In genomic region chr19:8257052-8257443, GRCh38 we compare ENCODE assay signal across 32 cellular contexts. TPM values are rescaled to one million over a fixed set of nuclear protein-coding genes. Genes with fewer than 3 reads are reported as not detected.
DNase-seq lines count a peak whose midpoint lies in the region; ATAC-seq and TF ChIP-seq lines count a peak whose summit lies in the region.
"Had no signal": no experiment of that assay in that cellular context is flagged by ENCODE, and none has a peak within 500 bp of the region (broad histone marks: within the 10 kb centered on the region; RNA-seq: fewer than 3 reads in every experiment).

No MANE protein-coding gene starts in this region.

- H3K36me3 Mint-ChIP-seq in T-cell = peaks cover 23% of the 10 kb centered on the region
- H3K36me3 Mint-ChIP-seq: activated naive CD8-positive, alpha-beta T cell treated with anti-CD3 and anti-CD28 coated beads for 36 hours had no signal

- H3K4me3 Mint-ChIP-seq in T-cell = no peak overlapping the region
- H3K4me3 Mint-ChIP-seq: activated CD8-positive, alpha-beta T cell treated with anti-CD3 and anti-CD28 coated beads, Interleukin-2, amount 10 ng/mL, durations not matched to agents 7 days and 5 days; activated naive CD8-positive, alpha-beta T cell treated with anti-CD3 and anti-CD28 coated beads for 36 hours; immature natural killer cell; memory B cell; neural progenitor cell had no signal

- H3K4me1 ChIP-seq in PC-3 (ENCODE audit: insufficient read depth, low read length) = no peaks in the 10 kb centered on the region
- H3K4me1 ChIP-seq: BLaER1, Caco-2, foreskin keratinocyte, SJCRH30, upper lobe of right lung had no signal

- H2AFZ ChIP-seq in PC-3 (ENCODE audit: low read length) = no peak overlapping the region
- H2AFZ ChIP-seq: neural progenitor cell had no signal

- no peaks in the 10 kb centered on the region for H4K20me1 ChIP-seq in PC-3 (ENCODE audit: low read length)

- no peak overlapping the region for H3K9ac ChIP-seq in PC-3 (ENCODE audit: low read length)
- H3K9ac ChIP-seq: BLaER1, neural progenitor cell had no signal

- BruUV-seq in PC-3 (replicated peaks; lab: Mats Ljungman, UMichigan) = no TSS peak

- no peak overlapping the region for H3K4me2 ChIP-seq in PC-3 (ENCODE audit: low read length)
- H3K4me2 ChIP-seq: BLaER1, neural progenitor cell had no signal

- POLR2A ChIA-PET in PC-3 (lab: Charles Lee; ENCODE audit: unreplicated experiment) (no interaction called here), T-cell (lab: Charles Lee) (no interaction called here)

- DNase-seq in A172 (ENCODE audit: low spot score) (peak; percentile 65), Daoy (ENCODE audit: low read depth) (peak; percentile 30), NB4 (ENCODE audit: low read depth) (peak; percentile 38), erythroblast (lab: John Stamatoyannopoulos, UW) (peak; percentile 24 to 36), PC-3 (no peak), DMS 273 (lab: John Stamatoyannopoulos, UW; ENCODE audit: unreplicated experiment) (no peak), GM19238 (ENCODE audit: insufficient read length, low spot score) (no peak), T-cell (no peak)
- DNase-seq: ACHN; activated CD4-positive, alpha-beta T cell treated with anti-CD3 and anti-CD28 coated beads for 1 hour; activated CD8-positive, alpha-beta T cell treated with anti-CD3 and anti-CD28 coated beads, Interleukin-2, amount 10 ng/mL, durations not matched to agents 7 days and 5 days; activated effector memory CD4-positive, alpha-beta T cell treated with anti-CD3 and anti-CD28 coated beads, Interleukin-2, amount 50 U/mL, for 16 hours; activated naive CD8-positive, alpha-beta T cell treated with anti-CD3 and anti-CD28 coated beads for 36 hours; caudate nucleus; foreskin keratinocyte; HCEC 1CT; immature natural killer cell; NCI-H1092 treated with DMSO at 0.1 percent for 48 hours; NCI-H187 treated with DMSO at 0.1 percent for 48 hours; NCI-H2171 treated with DMSO at 0.1 percent for 48 hours; NCI-H526 treated with DMSO at 0.1 percent for 48 hours; SJCRH30; stimulated activated CD4-positive, alpha-beta T cell treated with anti-CD3 and anti-CD28 coated beads, Interleukin-4, amount 100 ng/mL, for 4 hours; stimulated activated naive CD4-positive, alpha-beta T cell; upper lobe of right lung had no signal

- intact Hi-C loops in PC-3 (cut with micrococcal nuclease) = no loop called here

- CTCF ChIA-PET in PC-3 (lab: Charles Lee) = interaction anchor here (0.6 kb wide), 1 partner anchor 67 kb away, joined by 3 read pairs; no protein-coding TSS in a partner anchor
- CTCF ChIA-PET in T-cell (lab: Charles Lee) = interaction anchor here in 1 of 2 donors (0.6 kb wide), 1 partner anchor 84 kb away, joined by 3 read pairs; no protein-coding TSS in a partner anchor

- H3K27me3 Mint-ChIP-seq in T-cell = no peaks in the 10 kb centered on the region
- H3K27me3 Mint-ChIP-seq: activated naive CD8-positive, alpha-beta T cell treated with anti-CD3 and anti-CD28 coated beads for 36 hours; memory B cell had no signal

- ATAC-seq in PC-3 (no peak), T-cell (replicated peaks in 1 of 4) (no peak)
- ATAC-seq: activated CD8-positive, alpha-beta T cell treated with anti-CD3 and anti-CD28 coated beads, Interleukin-2, amount 10 ng/mL, durations not matched to agents 7 days and 5 days; esophagus mucosa; foreskin keratinocyte; sciatic nerve; upper lobe of right lung had no signal

- no peaks in the 10 kb centered on the region for H3F3A ChIP-seq in PC-3 (ENCODE audit: low read length, unreplicated experiment)

- no peaks in the 10 kb centered on the region for H3K79me2 ChIP-seq in PC-3 (ENCODE audit: low read length)

- H3K4me1 Mint-ChIP-seq in T-cell = peaks cover 2 to 16% (median 6%) of the 10 kb centered on the region in 3 donors

- TF ChIP-seq POLR2A in NB4 (IDR thresholded peaks at IDR 0.05; ENCODE audit: extremely low read depth, insufficient read length) = no peak
- no peak for TF ChIP-seq POLR2A in erythroblast (IDR thresholded peaks at IDR 0.05; ENCODE audit: low read length)

- TF ChIP-seq CTCF in NB4 (IDR thresholded peaks at IDR 0.05; ENCODE audit: low read depth, low read length) = no peak
- no peak for TF ChIP-seq CTCF in PC-3 (conservative IDR thresholded peaks at IDR 0.05; ENCODE audit: low read depth, low read length)

- no peaks in the 10 kb centered on the region for H3K9me2 ChIP-seq in PC-3 (replicated peaks; ENCODE audit: low read length)

- H3K27ac ChIP-seq in PC-3 (ENCODE audit: low read length) = no peak overlapping the region
- H3K27ac ChIP-seq: BLaER1, foreskin keratinocyte, neural progenitor cell, SJCRH30, suprapubic skin, upper lobe of right lung had no signal

- no peaks in the 10 kb centered on the region for H3K9me3 ChIP-seq in PC-3 (ENCODE audit: low read length)
- H3K9me3 ChIP-seq: BLaER1, Caco-2, SJCRH30, suprapubic skin, upper lobe of right lung had no signal

- no peaks in the 10 kb centered on the region for H3K36me3 ChIP-seq in PC-3 (ENCODE audit: low read depth, low read length)
- H3K36me3 ChIP-seq: neural progenitor cell, SJCRH30 had no signal

- H3K27me3 ChIP-seq in PC-3 (ENCODE audit: low read length) = no peaks in the 10 kb centered on the region
- H3K27me3 ChIP-seq: BLaER1, foreskin keratinocyte, neural progenitor cell, SJCRH30, suprapubic skin, upper lobe of right lung had no signal

- H3K4me3 ChIP-seq in NB4 (ENCODE audit: low read depth, low read length) (no peak overlapping the region), PC-3 (ENCODE audit: low read length) (no peak overlapping the region)
- H3K4me3 ChIP-seq: BLaER1, neural progenitor cell, SJCRH30, suprapubic skin, upper lobe of right lung had no signal

- H3K27ac Mint-ChIP-seq in T-cell = peak overlapping the region in 1 of 2 donors; percentile 58
- H3K27ac Mint-ChIP-seq: activated naive CD8-positive, alpha-beta T cell treated with anti-CD3 and anti-CD28 coated beads for 36 hours; immature natural killer cell; memory B cell; neural progenitor cell had no signal

- no peaks in the 10 kb centered on the region for H3K9me3 Mint-ChIP-seq in T-cell
- H3K9me3 Mint-ChIP-seq: activated naive CD8-positive, alpha-beta T cell treated with anti-CD3 and anti-CD28 coated beads for 36 hours; immature natural killer cell; memory B cell; neural progenitor cell had no signal

RNA-seq across cellular contexts. Expression of gene CERS4, which starts 47.9 kb away (rescaled TPM):
- 18.3 and 19.7 TPM in 2 replicates for total RNA-seq in A172 (2014; rRNA removed; shearing (Covaris generic))
- 12.1 and 14.6 TPM in 2 replicates for total RNA-seq in Daoy (2014; rRNA removed; shearing (Covaris generic))
- total RNA-seq in PC-3 (2014; rRNA removed) (39.3 and 43.9 TPM in 2 replicates), T-cell (10 to 100 TPM; 23.1 to 46.9 (median 29.0) TPM)

RNA-seq across cellular contexts. Expression of gene CD320, which starts 51.1 kb away (rescaled TPM):
- total RNA-seq in A172 (2014; rRNA removed; shearing (Covaris generic)) = 53.1 and 70.6 TPM in 2 replicates
- total RNA-seq in Daoy (2014; rRNA removed; shearing (Covaris generic)) = 108 TPM in 2 replicates
- total RNA-seq in PC-3 (2014; rRNA removed) (217 and 221 TPM in 2 replicates), T-cell (10 to 100 TPM; 26.1 to 41.5 (median 37.4) TPM)

Comparison
In these comparisons a context has a peak if more than half of its experiments do, and no peak if none do; other contexts are left out.
1. DNase-seq: peak in A172 (single experiment), Daoy (single experiment), NB4 (single experiment) and erythroblast (2 of 2); none in PC-3 (single experiment), DMS 273 (single experiment), GM19238 (single experiment) and T-cell (0 of 34).